25 cellular contexts compared by ENCODE assay signal in the genomic region with DNA sequence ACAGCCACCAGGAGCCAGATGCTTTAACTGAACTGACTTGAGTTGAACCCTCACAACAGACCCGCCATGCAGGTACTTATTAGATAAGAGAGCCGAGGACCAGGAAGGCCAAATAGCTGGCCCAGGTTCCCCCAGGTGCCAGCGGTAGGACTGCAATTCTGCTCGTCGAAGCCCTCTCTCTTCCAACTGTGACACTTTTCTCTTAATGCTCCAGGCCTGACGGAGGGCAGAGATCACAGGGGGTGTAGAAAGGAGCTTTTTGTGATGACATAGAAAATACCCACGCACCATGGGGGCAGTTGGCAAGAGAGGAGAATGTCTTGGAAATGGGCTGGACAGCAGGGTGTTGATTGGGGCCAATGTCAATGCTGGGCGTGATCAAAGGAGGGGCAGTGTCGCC.
"Had no signal": no experiment of that assay in that cellular context is flagged by ENCODE, and none has a peak within 500 bp of the region (broad histone marks: within the 10 kb centered on the region; RNA-seq: fewer than 3 reads in every experiment).

No MANE protein-coding gene starts in this region.

- H3K27ac Mint-ChIP-seq: naive thymus-derived CD8-positive, alpha-beta T cell; nephron progenitor cell; stimulated activated effector memory CD8-positive, alpha-beta T cell treated with anti-CD3 and anti-CD28 coated beads, Interleukin-12 subunit alpha, Interleukin-12 subunit beta, amount 100 ng/mL, for 72 hours; stimulated activated naive B cell treated with anti-CD40 and anti-IgM and Interleukin-4, amounts not matched to agents 10 μg/mL and 1 μg/mL and 100 μg/mL, for 72 hours; stimulated activated naive CD8-positive, alpha-beta T cell treated with anti-CD3 and anti-CD28 coated beads, Interleukin-15, Interleukin-2, amounts not matched to agents 100 ng/mL and 50 ng/mL, for 24 hours had no signal

- H3K4me3 ChIP-seq: pancreas, prostate gland, right lobe of liver, sigmoid colon, stomach, thoracic aorta, thyroid gland, tibial nerve, upper lobe of left lung, vagina had no signal

- H3K9me3 ChIP-seq: neutrophil, pancreas, prostate gland, right lobe of liver, sigmoid colon, stomach, thoracic aorta, thyroid gland, tibial nerve, upper lobe of left lung, vagina had no signal

- H3K9me3 Mint-ChIP-seq: nephron progenitor cell; stimulated activated effector memory CD8-positive, alpha-beta T cell treated with anti-CD3 and anti-CD28 coated beads, Interleukin-12 subunit alpha, Interleukin-12 subunit beta, amount 100 ng/mL, for 72 hours; stimulated activated naive CD8-positive, alpha-beta T cell treated with anti-CD3 and anti-CD28 coated beads, Interleukin-15, Interleukin-2, amounts not matched to agents 100 ng/mL and 50 ng/mL, for 24 hours had no signal

- H3K4me1 ChIP-seq: pancreas, prostate gland, right lobe of liver, sigmoid colon, stomach, thyroid gland, tibial nerve, upper lobe of left lung, vagina had no signal

- H3K36me3 ChIP-seq: neutrophil, pancreas, prostate gland, right lobe of liver, sigmoid colon, stomach, thoracic aorta, thyroid gland, tibial nerve, upper lobe of left lung, vagina had no signal

- DNase-seq: naive thymus-derived CD8-positive, alpha-beta T cell; nephron progenitor cell; nucleus accumbens; pancreas; right cardiac atrium; right lobe of liver; sigmoid colon; stimulated activated CD4-positive, alpha-beta T cell treated with anti-CD3 and anti-CD28 coated beads, Interleukin-15, amount 100 ng/mL, for 24 hours; stimulated activated CD4-positive, alpha-beta T cell treated with anti-CD3 and anti-CD28 coated beads, Interleukin-2, amount 100 ng/mL, for 24 hours; stimulated activated CD4-positive, alpha-beta T cell treated with anti-CD3 and anti-CD28 coated beads, Interleukin-2, amount 100 ng/mL, for 48 hours; stimulated activated CD4-positive, alpha-beta T cell treated with anti-CD3 and anti-CD28 coated beads, Interleukin-4, amount 100 ng/mL, for 24 hours; stimulated activated naive B cell treated with anti-CD40 and anti-IgM and Interleukin-4, amounts not matched to agents 10 μg/mL and 1 μg/mL and 100 μg/mL, for 72 hours; stimulated activated naive CD4-positive, alpha-beta T cell treated with Interleukin-2 at 50 U/mL for 16 hours; stomach; thyroid gland; trophoblast cell had no signal

- ATAC-seq: naive thymus-derived CD8-positive, alpha-beta T cell; pancreas; right cardiac atrium; stimulated activated effector memory CD8-positive, alpha-beta T cell treated with anti-CD3 and anti-CD28 coated beads, Interleukin-12 subunit alpha, Interleukin-12 subunit beta, amount 100 ng/mL, for 72 hours; stimulated activated naive B cell treated with anti-CD40 and anti-IgM and Interleukin-4, amounts not matched to agents 10 μg/mL and 1 μg/mL and 100 μg/mL, for 72 hours had no signal

- H3K4me1 Mint-ChIP-seq: nephron progenitor cell; stimulated activated effector memory CD8-positive, alpha-beta T cell treated with anti-CD3 and anti-CD28 coated beads, Interleukin-12 subunit alpha, Interleukin-12 subunit beta, amount 100 ng/mL, for 72 hours; stimulated activated naive B cell treated with anti-CD40 and anti-IgM and Interleukin-4, amounts not matched to agents 10 μg/mL and 1 μg/mL and 100 μg/mL, for 72 hours had no signal

- H3K36me3 Mint-ChIP-seq: naive thymus-derived CD8-positive, alpha-beta T cell; stimulated activated effector memory CD8-positive, alpha-beta T cell treated with anti-CD3 and anti-CD28 coated beads, Interleukin-12 subunit alpha, Interleukin-12 subunit beta, amount 100 ng/mL, for 72 hours; stimulated activated naive B cell treated with anti-CD40 and anti-IgM and Interleukin-4, amounts not matched to agents 10 μg/mL and 1 μg/mL and 100 μg/mL, for 72 hours had no signal

- H3K4me3 Mint-ChIP-seq: naive thymus-derived CD8-positive, alpha-beta T cell; nephron progenitor cell; neural crest cell; stimulated activated effector memory CD8-positive, alpha-beta T cell treated with anti-CD3 and anti-CD28 coated beads, Interleukin-12 subunit alpha, Interleukin-12 subunit beta, amount 100 ng/mL, for 72 hours; stimulated activated naive B cell treated with anti-CD40 and anti-IgM and Interleukin-4, amounts not matched to agents 10 μg/mL and 1 μg/mL and 100 μg/mL, for 72 hours; stimulated activated naive CD8-positive, alpha-beta T cell treated with anti-CD3 and anti-CD28 coated beads, Interleukin-15, Interleukin-2, amounts not matched to agents 100 ng/mL and 50 ng/mL, for 24 hours had no signal
